16 cellular contexts compared by ENCODE assay signal in the genomic region with DNA sequence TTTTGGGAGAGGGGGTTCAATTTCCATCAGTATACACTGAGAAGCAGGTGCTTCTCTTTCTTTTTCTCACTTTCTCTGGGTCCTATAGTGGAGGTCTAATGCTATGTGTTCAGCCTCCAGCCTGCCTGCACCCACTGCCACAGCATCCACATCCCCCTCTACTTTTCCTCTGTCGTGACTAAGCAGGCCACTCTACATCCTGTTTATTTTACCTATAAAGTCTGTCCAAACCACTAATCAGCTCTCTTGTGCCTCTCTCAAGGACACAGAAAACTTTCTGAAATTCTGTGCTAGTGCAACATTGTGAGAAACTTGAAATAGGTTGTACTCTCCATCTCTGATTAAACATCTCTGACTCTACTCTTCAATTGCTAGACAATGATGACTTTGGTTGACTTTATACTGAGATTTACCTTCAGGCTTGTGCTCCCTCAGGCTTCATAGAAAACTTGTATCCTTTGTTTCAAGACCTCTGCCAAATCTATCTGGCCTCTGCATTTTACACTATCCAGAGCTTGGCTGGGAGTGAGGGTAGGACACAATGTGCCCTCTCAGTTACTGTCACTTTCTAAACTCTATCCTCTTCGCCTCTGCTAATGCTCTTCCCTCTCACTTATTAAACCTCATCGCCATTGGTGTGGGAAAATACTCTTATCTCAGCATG. TPM values are rescaled to one million over a fixed set of nuclear protein-coding genes. Genes with fewer than 3 reads are reported as not detected.
DNase-seq lines count a peak whose midpoint lies in the region; ATAC-seq and TF ChIP-seq lines count a peak whose summit lies in the region.
"Had no signal": no experiment of that assay in that cellular context is flagged by ENCODE, and none has a peak within 500 bp of the region (broad histone marks: within the 10 kb centered on the region; RNA-seq: fewer than 3 reads in every experiment).

No MANE protein-coding gene starts in this region.

- no peaks in the 10 kb centered on the region for H3K9me3 ChIP-seq in BLaER1
- H3K9me3 ChIP-seq in fibroblast of lung (ENCODE audit: control insufficient read depth, insufficient read depth, low read depth, low read length) = no peaks in the 10 kb centered on the region
- H3K9me3 ChIP-seq in neuronal stem cell (replicated peaks in 1 of 2; ENCODE audit: control insufficient read depth in 2 of 2, insufficient read depth in 1 of 2, low read depth in 1 of 2, low read length in 2 of 2) = no peaks in the 10 kb centered on the region
- H3K9me3 ChIP-seq: adrenal gland, ovary, upper lobe of left lung had no signal

- no peak overlapping the region for H2AFZ ChIP-seq in fibroblast of lung (ENCODE audit: low read length)
- no peak overlapping the region for H2AFZ ChIP-seq in neuronal stem cell (ENCODE audit: low read length)

- H3K36me3 ChIP-seq in BLaER1 = no peaks in the 10 kb centered on the region
- H3K36me3 ChIP-seq in fibroblast of lung (ENCODE audit: control insufficient read depth, insufficient read depth, low read length) = no peaks in the 10 kb centered on the region
- no peaks in the 10 kb centered on the region for H3K36me3 ChIP-seq in neuronal stem cell (replicated peaks in 1 of 2; ENCODE audit: control insufficient read depth in 2 of 2, insufficient read depth in 2 of 2, low read length in 2 of 2)
- H3K36me3 ChIP-seq: adrenal gland, ovary, upper lobe of left lung had no signal

- H3K4ac ChIP-seq in neuronal stem cell (ENCODE audit: low read length) = no peak overlapping the region

- H4K20me1 ChIP-seq in BLaER1 (no peaks in the 10 kb centered on the region), fibroblast of lung (ENCODE audit: control insufficient read depth, extremely low read depth, insufficient read depth, low read length) (no peaks in the 10 kb centered on the region)

- no peak overlapping the region for H4K91ac ChIP-seq in neuronal stem cell (ENCODE audit: low read depth, low read length, poor library complexity)

- no peaks in the 10 kb centered on the region for H3K79me1 ChIP-seq in neuronal stem cell (ENCODE audit: low read depth, low read length)

- no peak overlapping the region for H4K8ac ChIP-seq in neuronal stem cell (ENCODE audit: low read depth, low read length)

- no peak for TF ChIP-seq CTCF in fibroblast of lung (conservative IDR thresholded peaks at IDR 0.05 in 1 of 2, IDR thresholded peaks at IDR 0.05 in 1 of 2; ENCODE audit: low read depth in 1 of 2, low read length in 2 of 2)

- H3K4me3 ChIP-seq in BLaER1 (0 out of 2 replicates have a peak overlapping the region, but pooled peaks have one; percentile 26), fibroblast of lung (replicated peaks in 1 of 4; ENCODE audit: control extremely low read depth in 1 of 4, insufficient read depth in 1 of 4, low read depth in 3 of 4, low read length in 4 of 4) (no peak overlapping the region), neuronal stem cell (ENCODE audit: low read length in 2 of 2) (no peak overlapping the region)
- H3K4me3 ChIP-seq: adrenal gland, ovary, SK-N-MC, upper lobe of left lung had no signal

- no peak overlapping the region for H2BK15ac ChIP-seq in neuronal stem cell (ENCODE audit: low read length)

- no peak overlapping the region for H2AK5ac ChIP-seq in neuronal stem cell (ENCODE audit: low read depth, low read length)

- no peak overlapping the region for H2BK120ac ChIP-seq in neuronal stem cell (ENCODE audit: low read depth, low read length)

- H3K9ac ChIP-seq in BLaER1 = peak overlapping the region; percentile 47; the same call in 1 of the 2 replicates
- H3K9ac ChIP-seq in fibroblast of lung (ENCODE audit: insufficient read depth, low read length) = no peak overlapping the region
- no peak overlapping the region for H3K9ac ChIP-seq in neuronal stem cell (ENCODE audit: low read depth, low read length, poor library complexity)

- ATAC-seq in GM18873 (IDR thresholded peaks at IDR 0.05; ENCODE audit: low FRiP score, unreplicated experiment) = no peak
- no peak for ATAC-seq in GM19351 (IDR thresholded peaks at IDR 0.05; ENCODE audit: unreplicated experiment)
- ATAC-seq: activated T-cell treated with anti-CD3 and anti-CD28 coated beads, Interleukin-2, amount 50 U/mL, for 4 hours had no signal

- no peak overlapping the region for H3K14ac ChIP-seq in neuronal stem cell (ENCODE audit: low read length)

- no peak overlapping the region for H2BK5ac ChIP-seq in neuronal stem cell (ENCODE audit: low read length)

- peaks cover 71% of the 10 kb centered on the region for H3K4me1 ChIP-seq in BLaER1
- H3K4me1 ChIP-seq in fibroblast of lung (ENCODE audit: control insufficient read depth, extremely low read depth, insufficient read depth, low read length) = peaks cover 19% of the 10 kb centered on the region
- peaks cover 4 to 6% of the 10 kb centered on the region in 2 donors for H3K4me1 ChIP-seq in neuronal stem cell (ENCODE audit: control insufficient read depth in 2 of 2, insufficient read depth in 1 of 2, low read depth in 1 of 2, low read length in 2 of 2)

- in situ Hi-C loops in KBM-7 (cut with MboI; ENCODE audit: low pct_unique_long_range_greater_than_20kb, low sequenced_read_pairs) = no loop called here

- H3K23ac ChIP-seq in neuronal stem cell (ENCODE audit: low read depth, low read length, poor library complexity) = no peak overlapping the region

- H3K27me3 ChIP-seq in BLaER1 = no peaks in the 10 kb centered on the region
- H3K27me3 ChIP-seq in fibroblast of lung (ENCODE audit: control insufficient read depth, insufficient read depth, low read length) = no peaks in the 10 kb centered on the region
- no peaks in the 10 kb centered on the region for H3K27me3 ChIP-seq in neuronal stem cell (ENCODE audit: control insufficient read depth in 3 of 3, insufficient read depth in 3 of 3, low read depth in 1 of 3, low read length in 3 of 3)
- H3K27me3 ChIP-seq: adrenal gland, ovary, upper lobe of left lung had no signal

- H3K79me2 ChIP-seq in fibroblast of lung (ENCODE audit: control insufficient read depth, insufficient read depth, low read length) = no peaks in the 10 kb centered on the region

- H3K18ac ChIP-seq in neuronal stem cell (ENCODE audit: low read length) = no peak overlapping the region

- H3K27ac ChIP-seq in BLaER1 (peak overlapping the region; percentile 86), fibroblast of lung (ENCODE audit: insufficient read depth, low read length) (no peak overlapping the region), neuronal stem cell (replicated peaks; ENCODE audit: low read length) (peak overlapping the region; percentile 28)
- H3K27ac ChIP-seq: ovary, SK-N-MC, upper lobe of left lung had no signal

- WGBS in neuronal stem cell (ENCODE audit: extremely low coverage in 2 of 2, insufficient read length in 2 of 2, insufficient replicate concordance in 1 of 2), 2 donors = no CpG with 5 or more reads among the region's 3 CpGs

- DNase-seq in KBM-7 = peak; percentile 37
- DNase-seq in fibroblast of lung (ENCODE audit: low read depth in 2 of 2) = peak in 1 of 2 donors; percentile 69
- no peak for DNase-seq in neuronal stem cell (ENCODE audit: low spot score)
- no peak for DNase-seq in NCI-H69 (lab: John Stamatoyannopoulos, UW)
- DNase-seq in stimulated activated CD8-positive, alpha-beta memory T cell treated with anti-CD3 and anti-CD28 coated beads, Interleukin-4, amount 100 ng/mL, for 48 hours = no peak
- DNase-seq: activated CD4-positive, CD25-positive, alpha-beta regulatory T cell; activated T-cell treated with anti-CD3 and anti-CD28 coated beads, Interleukin-2, amount 50 U/mL, for 4 hours; adrenal gland; DMS153; NCI-H1092 treated with DMSO at 0.1 percent for 48 hours; ovary; upper lobe of left lung had no signal

- H3K4me2 ChIP-seq in BLaER1 (peak overlapping the region; percentile 83), fibroblast of lung (ENCODE audit: extremely low read depth, insufficient read depth, low read length) (peak overlapping the region; percentile 7), neuronal stem cell (ENCODE audit: insufficient read depth, low read length, poor library complexity, severe bottlenecking) (no peak overlapping the region)

- no peak overlapping the region for H2BK12ac ChIP-seq in neuronal stem cell (ENCODE audit: low read length)

RNA-seq across cellular contexts. Expression of gene SUCNR1, which starts 28.0 kb away (rescaled TPM):
- total RNA-seq in fibroblast of lung = under 0.01 TPM in 2 replicates
- polyA plus RNA-seq in fibroblast of lung = 0.02 and 0.07 TPM in 2 replicates
- polyA plus RNA-seq in fibroblast of lung (2012) = 0.02 and 0.05 TPM in 2 replicates
- polyA minus RNA-seq in fibroblast of lung (ENCODE audit: low replicate concordance) = 0.33 TPM in 1 of 2 replicates, not detected in the other
- not detected for polyA plus RNA-seq in neuronal stem cell (2013, experiment 1 of 2)
- polyA plus RNA-seq in neuronal stem cell (2013, experiment 2 of 2) = not detected
- total RNA-seq: activated T-cell treated with anti-CD3 and anti-CD28 coated beads, Interleukin-2, amount 50 U/mL, for 4 hours had no signal
